Comparison of ENCODE assay signal across 10 cellular contexts in genomic region chr18:22166070-22166972, GRCh38. TPM values are rescaled to one million over a fixed set of nuclear protein-coding genes. Genes with fewer than 3 reads are reported as not detected.
DNase-seq lines count a peak whose midpoint lies in the region; ATAC-seq and TF ChIP-seq lines count a peak whose summit lies in the region.
"Had no signal": no experiment of that assay in that cellular context is flagged by ENCODE, and none has a peak within 500 bp of the region (broad histone marks: within the 10 kb centered on the region; RNA-seq: fewer than 3 reads in every experiment).

No MANE protein-coding gene starts in this region.

- peaks cover 0 to 14% of the 10 kb centered on the region in 2 donors for H3K27me3 ChIP-seq in tibial artery

- DNase-seq in T-helper 1 cell, result no peak
- DNase-seq in endothelial cell (ENCODE audit: low spot score), result peak; percentile 19
- DNase-seq in tibial artery, result peak; percentile 76 to 91
- DNase-seq in NCI-H1417 (lab: John Stamatoyannopoulos, UW), result no peak
- DNase-seq: activated naive CD8-positive, alpha-beta T cell treated with anti-CD3 and anti-CD28 coated beads, Interleukin-2, amount 50 U/mL, for 24 hours; NCI-H1048 had no signal

- no peak overlapping the region for H3K4me3 Mint-ChIP-seq in T-helper 1 cell treated with Interleukin-12 subunit alpha and Interleukin-12 subunit beta and Interleukin-4 antibody, amounts not matched to agents 30 μg/mL and 1 μg/mL, for 36 hours
- peak overlapping the region; percentile 97 for H3K4me3 Mint-ChIP-seq in endothelial cell (ENCODE audit: unreplicated experiment)
- no peak overlapping the region for H3K4me3 Mint-ChIP-seq in activated T-helper 17 cell treated with anti-CD3 and anti-CD28 coated beads, Interleukin-2, amount 50 U/mL, for 72 hours
- H3K4me3 Mint-ChIP-seq: activated naive CD8-positive, alpha-beta T cell treated with anti-CD3 and anti-CD28 coated beads, Interleukin-2, amount 50 U/mL, for 24 hours had no signal

- H3K36me3 ChIP-seq in mesodermal cell (ENCODE audit: control insufficient read depth, insufficient read depth, low read length) (peaks cover 1% of the 10 kb centered on the region), tibial artery (no peaks in the 10 kb centered on the region)

- H3K27ac ChIP-seq in mesodermal cell (ENCODE audit: low read depth, low read length, severe bottlenecking) (peak overlapping the region; percentile 45), tibial artery (peak overlapping the region; percentile 97 to 100)

- no peaks in the 10 kb centered on the region for H3K9me3 Mint-ChIP-seq in T-helper 1 cell treated with Interleukin-12 subunit alpha and Interleukin-12 subunit beta and Interleukin-4 antibody, amounts not matched to agents 30 μg/mL and 1 μg/mL, for 36 hours
- H3K9me3 Mint-ChIP-seq in endothelial cell (ENCODE audit: unreplicated experiment), result no peaks in the 10 kb centered on the region
- H3K9me3 Mint-ChIP-seq in activated T-helper 17 cell treated with anti-CD3 and anti-CD28 coated beads, Interleukin-2, amount 50 U/mL, for 72 hours, result no peaks in the 10 kb centered on the region
- H3K9me3 Mint-ChIP-seq: activated naive CD8-positive, alpha-beta T cell treated with anti-CD3 and anti-CD28 coated beads, Interleukin-2, amount 50 U/mL, for 24 hours had no signal

- intact Hi-C loops in tibial artery (cut with DNase I; ENCODE audit: low total_unique reads), result no loop called here

- peaks cover 84% of the 10 kb centered on the region for H3K27me3 Mint-ChIP-seq in T-helper 1 cell treated with Interleukin-12 subunit alpha and Interleukin-12 subunit beta and Interleukin-4 antibody, amounts not matched to agents 30 μg/mL and 1 μg/mL, for 36 hours (ENCODE audit: low read depth)
- peaks cover 18% of the 10 kb centered on the region for H3K27me3 Mint-ChIP-seq in endothelial cell (ENCODE audit: unreplicated experiment)
- H3K27me3 Mint-ChIP-seq in activated T-helper 17 cell treated with anti-CD3 and anti-CD28 coated beads, Interleukin-2, amount 50 U/mL, for 72 hours, result peaks cover 52% of the 10 kb centered on the region

- no peaks in the 10 kb centered on the region for H3K9me3 ChIP-seq in mesodermal cell (ENCODE audit: control insufficient read depth, low read length)
- H3K9me3 ChIP-seq in tibial artery, result no peaks in the 10 kb centered on the region

- peaks cover 10% of the 10 kb centered on the region for H3K4me1 Mint-ChIP-seq in T-helper 1 cell treated with Interleukin-12 subunit alpha and Interleukin-12 subunit beta and Interleukin-4 antibody, amounts not matched to agents 30 μg/mL and 1 μg/mL, for 36 hours (ENCODE audit: low read depth)
- peaks cover 7% of the 10 kb centered on the region for H3K4me1 Mint-ChIP-seq in endothelial cell (ENCODE audit: unreplicated experiment)
- no peaks in the 10 kb centered on the region for H3K4me1 Mint-ChIP-seq in activated T-helper 17 cell treated with anti-CD3 and anti-CD28 coated beads, Interleukin-2, amount 50 U/mL, for 72 hours

- ATAC-seq in HG02938 (IDR thresholded peaks at IDR 0.05; ENCODE audit: unreplicated experiment), result no peak
- no peak for ATAC-seq in activated T-helper 17 cell treated with anti-CD3 and anti-CD28 coated beads, Interleukin-2, amount 50 U/mL, for 72 hours (replicated peaks)
- ATAC-seq: activated naive CD8-positive, alpha-beta T cell treated with anti-CD3 and anti-CD28 coated beads, Interleukin-2, amount 50 U/mL, for 24 hours had no signal

- H3K36me3 Mint-ChIP-seq in T-helper 1 cell treated with Interleukin-12 subunit alpha and Interleukin-12 subunit beta and Interleukin-4 antibody, amounts not matched to agents 30 μg/mL and 1 μg/mL, for 36 hours (ENCODE audit: low read depth), result peaks cover 3% of the 10 kb centered on the region
- H3K36me3 Mint-ChIP-seq in endothelial cell (ENCODE audit: low read depth, unreplicated experiment), result peaks cover 7% of the 10 kb centered on the region
- peaks cover 4% of the 10 kb centered on the region for H3K36me3 Mint-ChIP-seq in activated T-helper 17 cell treated with anti-CD3 and anti-CD28 coated beads, Interleukin-2, amount 50 U/mL, for 72 hours (ENCODE audit: low read depth)

- peaks cover 9% of the 10 kb centered on the region for H3K4me1 ChIP-seq in mesodermal cell (ENCODE audit: control insufficient read depth, insufficient read depth, low read length, poor library complexity, severe bottlenecking)
- peaks cover 0 to 30% (median 13%) of the 10 kb centered on the region in 4 donors for H3K4me1 ChIP-seq in tibial artery

- TF ChIP-seq CTCF in endothelial cell (IDR thresholded peaks at IDR 0.05; ENCODE audit: unreplicated experiment) (no peak), tibial artery (IDR thresholded peaks at IDR 0.05) (no peak)

- H3K4me3 ChIP-seq in mesodermal cell (ENCODE audit: extremely low read depth, insufficient read depth, low read length, poor library complexity, severe bottlenecking) (peak overlapping the region; percentile 80), tibial artery (peak overlapping the region; percentile 93 to 98)

- 2 to 3% methylated on average over 32 to 34 of the region's 46 CpGs for WGBS in mesodermal cell (ENCODE audit: insufficient coverage in 2 of 2), 2 experiments

- H3K27ac Mint-ChIP-seq in T-helper 1 cell treated with Interleukin-12 subunit alpha and Interleukin-12 subunit beta and Interleukin-4 antibody, amounts not matched to agents 30 μg/mL and 1 μg/mL, for 36 hours, result peak overlapping the region; percentile 49
- peak overlapping the region; percentile 30 for H3K27ac Mint-ChIP-seq in endothelial cell (ENCODE audit: unreplicated experiment)
- no peak overlapping the region for H3K27ac Mint-ChIP-seq in activated T-helper 17 cell treated with anti-CD3 and anti-CD28 coated beads, Interleukin-2, amount 50 U/mL, for 72 hours
- H3K27ac Mint-ChIP-seq: activated naive CD8-positive, alpha-beta T cell treated with anti-CD3 and anti-CD28 coated beads, Interleukin-2, amount 50 U/mL, for 24 hours had no signal

RNA-seq across cellular contexts. Expression of gene GATA6, which starts 3.1 kb away (rescaled TPM):
- total RNA-seq in endothelial cell (ENCODE audit: unreplicated experiment), result 23.8 TPM
- polyA plus RNA-seq in mesodermal cell (2013, experiment 1 of 2), result 25.2 TPM
- 29.9 TPM for polyA plus RNA-seq in mesodermal cell (2013, experiment 2 of 2)
- not detected for total RNA-seq in activated T-helper 17 cell treated with anti-CD3 and anti-CD28 coated beads, Interleukin-2, amount 50 U/mL, for 72 hours

Comparison
In these comparisons a context has a peak if more than half of its experiments do, and no peak if none do; other contexts are left out.
1. DNase-seq: peak in endothelial cell (single experiment) and tibial artery (2 of 2); none in T-helper 1 cell (0 of 5) and NCI-H1417 (0 of 3).
2. RNA of gene GATA6, which starts 3.1 kb away (total RNA-seq): 23.8 TPM in endothelial cell (single experiment); not detected in activated T-helper 17 cell treated with anti-CD3 and anti-CD28 coated beads, Interleukin-2, amount 50 U/mL, for 72 hours; every median in the first group is over 10 times any median in the second.